ENCODE assay signal across 21 cellular contexts in genomic region chr15:93865610-93866009, GRCh38.
DNase-seq lines count a peak whose midpoint lies in the region; ATAC-seq and TF ChIP-seq lines count a peak whose summit lies in the region.
"Had no signal": no experiment of that assay in that cellular context is flagged by ENCODE, and none has a peak within 500 bp of the region (broad histone marks: within the 10 kb centered on the region; RNA-seq: fewer than 3 reads in every experiment).

No MANE protein-coding gene starts in this region.

- no peaks in the 10 kb centered on the region for H3K36me3 ChIP-seq in mucosa of descending colon (ENCODE audit: low read depth)
- H3K36me3 ChIP-seq: ascending aorta, pancreas, Peyer's patch, thoracic aorta had no signal

- no peaks in the 10 kb centered on the region for H3K4me1 ChIP-seq in mucosa of descending colon (ENCODE audit: low read depth)
- H3K4me1 ChIP-seq: ascending aorta, pancreas, Peyer's patch had no signal

- intact Hi-C loops in mucosa of descending colon (cut with DNase I, micrococcal nuclease) (no loop called here), head of caudate nucleus (cut with DNase I) (no loop called here)

- no peak overlapping the region for H3K4me3 ChIP-seq in mucosa of descending colon
- H3K4me3 ChIP-seq: ascending aorta, pancreas, Peyer's patch, thoracic aorta had no signal

- ATAC-seq in mucosa of descending colon (peak; percentile 38), HG03095 (IDR thresholded peaks at IDR 0.05; ENCODE audit: unreplicated experiment) (no peak), HG02870 (IDR thresholded peaks at IDR 0.05; ENCODE audit: unreplicated experiment) (no peak)
- ATAC-seq: naive thymus-derived CD4-positive, alpha-beta T cell had no signal

- peak; percentile 35 for DNase-seq in DMS 273 treated with DMSO at 0.1 percent for 48 hours (lab: John Stamatoyannopoulos, UW)
- DNase-seq in NCI-H1105 treated with DMSO at 0.1 percent for 48 hours (lab: John Stamatoyannopoulos, UW) = peak; percentile 76
- DNase-seq in NOMO-1 treated with dmso at 0.1 percent for 144 hours (lab: John Stamatoyannopoulos, UW; ENCODE audit: unreplicated experiment) = peak; percentile 78
- peak in 1 of 3 donors; percentile 11 for DNase-seq in mucosa of descending colon
- no peak for DNase-seq in head of caudate nucleus
- DNase-seq in activated CD8-positive, alpha-beta memory T cell treated with anti-CD3 and anti-CD28 coated beads for 24 hours = no peak
- DNase-seq: activated CD4-positive, alpha-beta T cell treated with anti-CD3 and anti-CD28 coated beads, Interleukin-2, amount 10 ng/mL, durations not matched to agents 7 days and 5 days; activated naive CD4-positive, alpha-beta T cell treated with anti-CD3 and anti-CD28 coated beads for 36 hours; glutamatergic neuron; immature natural killer cell; IMR-90; mammary epithelial cell; naive thymus-derived CD4-positive, alpha-beta T cell; NCI-H446 treated with DMSO at 0.1 percent for 48 hours; pancreas; Peyer's patch; small intestine had no signal

- no peak for TF ChIP-seq CTCF in mucosa of descending colon (IDR thresholded peaks at IDR 0.05)

- no peaks in the 10 kb centered on the region for H3K9me3 ChIP-seq in mucosa of descending colon
- H3K9me3 ChIP-seq: ascending aorta, pancreas, Peyer's patch, thoracic aorta had no signal

Comparison
In these comparisons a context has a peak if more than half of its experiments do, and no peak if none do; other contexts are left out.
1. DNase-seq: peak in DMS 273 treated with DMSO at 0.1 percent for 48 hours (single experiment), NCI-H1105 treated with DMSO at 0.1 percent for 48 hours (single experiment) and NOMO-1 treated with dmso at 0.1 percent for 144 hours (single experiment); none in head of caudate nucleus (0 of 42) and activated CD8-positive, alpha-beta memory T cell treated with anti-CD3 and anti-CD28 coated beads for 24 hours (single experiment).